In the genomic region with DNA sequence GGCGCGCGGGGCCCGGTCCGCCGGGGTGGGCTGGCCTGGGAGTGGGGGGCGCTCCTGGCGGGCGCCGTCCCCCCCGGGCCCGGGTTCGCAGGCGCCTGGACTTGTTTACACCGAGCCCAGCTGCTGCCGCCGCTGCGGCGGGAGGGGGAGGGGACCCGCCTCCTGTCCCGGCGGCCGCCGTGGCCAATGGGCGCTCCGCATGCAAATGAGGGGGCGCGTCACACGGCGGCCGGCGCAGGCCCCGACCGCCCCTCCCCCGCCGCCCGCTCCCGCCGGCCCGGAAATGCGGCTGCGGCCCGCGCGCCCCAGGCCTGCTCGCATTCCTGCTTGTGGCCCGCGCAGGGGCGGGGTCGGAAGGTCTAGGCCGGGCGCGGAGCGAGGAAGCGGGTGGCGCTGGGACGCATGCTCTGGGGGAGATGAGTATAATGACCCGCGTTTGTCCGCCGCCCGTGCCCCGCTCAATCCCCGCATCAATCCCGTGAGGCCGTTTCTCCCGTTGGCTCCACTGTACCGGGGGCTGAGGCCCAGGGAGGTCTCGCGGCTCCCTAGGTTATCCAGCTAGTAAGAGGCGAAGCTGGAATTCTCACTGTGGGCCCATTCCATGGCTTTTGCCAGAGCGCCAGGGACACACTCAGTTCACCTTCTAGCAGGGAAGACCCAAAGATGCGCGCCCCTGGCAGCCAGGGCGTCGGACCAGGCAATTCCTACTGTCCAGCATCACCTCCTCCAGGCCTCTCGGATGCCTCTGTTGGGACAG, we compare ENCODE assay signal across 8 cellular contexts. TPM values are rescaled to one million over a fixed set of nuclear protein-coding genes. Genes with fewer than 3 reads are reported as not detected.
A peak's percentile ranks its signal among the peaks of the same experiment; 100 is the strongest.
DNase-seq lines count a peak whose midpoint lies in the region; ATAC-seq and TF ChIP-seq lines count a peak whose summit lies in the region.

A gene with protein sequence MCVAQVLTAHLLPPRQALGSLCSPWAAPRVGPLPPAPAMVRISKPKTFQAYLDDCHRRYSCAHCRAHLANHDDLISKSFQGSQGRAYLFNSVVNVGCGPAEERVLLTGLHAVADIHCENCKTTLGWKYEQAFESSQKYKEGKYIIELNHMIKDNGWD (minus strand): TSS at position 109 of the 757 bp plus-strand sequence. CDS start 731 bp downstream, outside the sequence.

- H3K4me3 ChIP-seq in smooth muscle cell = peak within 1 kb of the TSS; percentile 76

- DNase-seq in EL = peak; percentile 87
- peak; percentile 81 for DNase-seq in NCI-H2171 treated with DMSO at 0.1 percent for 48 hours (lab: John Stamatoyannopoulos, UW)
- DNase-seq in activated CD4-positive, CD25-positive, alpha-beta regulatory T cell treated with anti-CD3 and anti-CD28 coated beads, Interleukin-2, amount 50 U/mL, for 72 hours = peak; percentile 90
- DNase-seq in caudate nucleus (lab: John Stamatoyannopoulos, UW) = peak in 59 of 61 donors; percentile 40 to 95 (median 86)
- peak; percentile 88 to 93 (median 93) for DNase-seq in immature natural killer cell
- DNase-seq in smooth muscle cell (lab: John Stamatoyannopoulos, UW; ENCODE audit: unreplicated experiment) = peak; percentile 74

- H3F3A ChIP-seq in smooth muscle cell (ENCODE audit: low read depth) = peaks cover 8% of the 10 kb centered on the region

- peaks cover 39% of the 10 kb centered on the region for H3K4me1 ChIP-seq in smooth muscle cell (ENCODE audit: low read depth)

- H2AFZ ChIP-seq in smooth muscle cell (ENCODE audit: low read depth) = peak within 1 kb of the TSS; percentile 17

- H3K27ac ChIP-seq in caudate nucleus (ENCODE audit: low read depth, low read length) (peak within 1 kb of the TSS; percentile 97), smooth muscle cell (ENCODE audit: low read depth) (peak within 1 kb of the TSS; percentile 74)

- ATAC-seq in HG02623 (IDR thresholded peaks at IDR 0.05; ENCODE audit: unreplicated experiment) (peak; percentile 51), HG03139 (IDR thresholded peaks at IDR 0.05; ENCODE audit: unreplicated experiment) (no peak)

- peak within 1 kb of the TSS; percentile 91 to 95 (median 94) for H3K27ac Mint-ChIP-seq in immature natural killer cell

- no peak for TF ChIP-seq CTCF in smooth muscle cell (IDR thresholded peaks at IDR 0.05; ENCODE audit: borderline replicate concordance, insufficient read depth, poor library complexity, severe bottlenecking)

- H3K4me1 Mint-ChIP-seq in immature natural killer cell = peaks cover 35 to 42% of the 10 kb centered on the region in 2 donors

- H3K27me3 Mint-ChIP-seq in immature natural killer cell (ENCODE audit: low read depth in 3 of 3) = peaks cover 5 to 11% (median 8%) of the 10 kb centered on the region in 3 donors

- H3K36me3 ChIP-seq in smooth muscle cell (ENCODE audit: low read depth) = no peaks in the 10 kb centered on the region

- peak within 1 kb of the TSS; percentile 86 to 92 (median 86) for H3K4me3 Mint-ChIP-seq in immature natural killer cell

- H3K9ac ChIP-seq in smooth muscle cell (ENCODE audit: low read depth) = peak within 1 kb of the TSS; percentile 70

- H3K36me3 Mint-ChIP-seq in immature natural killer cell = peaks cover 11 to 23% (median 19%) of the 10 kb centered on the region in 3 donors

- peak within 1 kb of the TSS; percentile 90 for H3K4me2 ChIP-seq in smooth muscle cell

- peaks cover 45% of the 10 kb centered on the region for H3K79me2 ChIP-seq in smooth muscle cell (ENCODE audit: low read depth)

- H3K9me3 ChIP-seq in smooth muscle cell (replicated peaks; ENCODE audit: low read depth) = no peaks in the 10 kb centered on the region

- H3K27me3 ChIP-seq in smooth muscle cell (ENCODE audit: low read depth) = no peaks in the 10 kb centered on the region

- WGBS in smooth muscle cell (ENCODE audit: low lambda C conversion rate) = 2% methylated on average over 28 of the region's 77 CpGs

- H4K20me1 ChIP-seq in smooth muscle cell (ENCODE audit: low read depth) = peaks cover 38% of the 10 kb centered on the region

- peaks cover 14 to 25% (median 23%) of the 10 kb centered on the region in 6 donors for H3K9me3 Mint-ChIP-seq in immature natural killer cell

RNA-seq across cellular contexts. Expression of the gene that starts here (rescaled TPM):
- polyA plus RNA-seq in immature natural killer cell = 100 to 1,000 TPM; 248 to 354 (median 284) TPM
- total RNA-seq in smooth muscle cell = 32.3 and 37.5 TPM in 2 replicates
- polyA plus RNA-seq in smooth muscle cell = 65.9 and 81.1 TPM in 2 replicates
